ENCODE assay signal across 1 cellular context in the genomic region with DNA sequence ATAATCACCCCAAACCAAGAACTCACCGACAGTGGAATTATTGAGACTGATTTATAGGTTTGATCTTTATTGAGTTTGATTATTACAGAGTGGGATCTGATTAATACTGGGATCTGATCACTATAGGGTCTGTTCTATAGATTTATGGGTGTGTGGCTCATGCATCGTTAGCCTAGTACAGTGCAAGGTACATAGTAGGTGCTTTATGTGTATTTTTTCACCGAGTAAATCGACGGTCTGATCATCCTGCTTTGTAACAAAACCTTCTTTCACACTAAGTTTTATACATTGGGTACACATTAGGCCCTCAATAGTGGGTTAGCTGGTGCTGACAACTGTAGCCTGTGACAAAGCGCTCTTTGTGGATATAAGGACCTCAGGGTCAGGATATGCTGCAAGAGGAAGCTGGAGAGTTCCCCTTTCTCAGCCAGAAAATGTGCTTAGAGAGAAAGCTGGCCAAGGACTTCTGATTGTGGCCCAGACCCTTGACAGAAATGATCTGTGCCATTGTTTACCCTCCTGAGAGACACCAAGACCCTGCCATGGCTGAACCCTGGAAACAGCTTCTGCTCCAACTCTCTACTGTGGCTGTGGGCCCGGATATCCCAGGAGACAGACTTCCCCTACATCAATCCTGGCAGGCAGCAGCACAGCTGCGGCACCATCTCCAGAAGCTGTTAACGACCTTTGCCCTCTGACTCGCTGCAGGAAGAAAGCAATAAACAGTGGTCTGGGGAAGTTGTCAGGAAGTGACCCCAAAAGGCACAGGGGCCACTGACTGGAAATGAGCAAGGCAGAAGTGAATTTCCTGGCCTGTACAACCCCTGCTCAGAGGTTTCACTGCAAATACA.
TF ChIP-seq lines count a peak whose summit lies in the region.

No MANE protein-coding gene starts in this region.

TF ChIP-seq in K562, 482 proteins besides CTCF, POLR2A, EP300 and RAD21:
- TF ChIP-seq TFAP4 (CRISPR knock-in tag; IDR thresholded peaks at IDR 0.05; ENCODE audit: borderline replicate concordance) = peak; percentile 46; the same call in 1 of the 2 replicates
- no peak for TF ChIP-seq HNRNPUL1 (IDR thresholded peaks at IDR 0.05; ENCODE audit: low read length)
- peak; percentile 45; the same call in 1 of the 2 replicates for TF ChIP-seq SMARCE1 (IDR thresholded peaks at IDR 0.05)
- TF ChIP-seq ARID1B (IDR thresholded peaks at IDR 0.05) = 0 out of 2 replicates have a peak, but pooled peaks have one; percentile 23
- no peak for TF ChIP-seq ZNF217 (CRISPR knock-in tag; IDR thresholded peaks at IDR 0.05)
- TF ChIP-seq CBFA2T3 (IDR thresholded peaks at IDR 0.05) = peak; percentile 55
- TF ChIP-seq PBX2 (CRISPR knock-in tag; IDR thresholded peaks at IDR 0.05; ENCODE audit: low read depth) = no peak
- TF ChIP-seq PBX2 (tag; conservative IDR thresholded peaks at IDR 0.05; ENCODE audit: low read depth) = peak; percentile 43; the same call in 1 of the 2 replicates
- peak; percentile 53; the same call in 1 of the 2 replicates for TF ChIP-seq ZNF395 (CRISPR knock-in tag; IDR thresholded peaks at IDR 0.05)
- 0 out of 2 replicates have a peak, but pooled peaks have one; percentile 2 for TF ChIP-seq ZNF583 (CRISPR knock-in tag; IDR thresholded peaks at IDR 0.05)
- TF ChIP-seq ZNF639 (CRISPR knock-in tag; conservative IDR thresholded peaks at IDR 0.05 in 1 of 2, IDR thresholded peaks at IDR 0.05 in 1 of 2) = peak in 1 of 2 experiments; percentile 72; a peak in 2 of 4 replicates
- no peak for TF ChIP-seq ZNF274 (IDR thresholded peaks at IDR 0.05; ENCODE audit: borderline replicate concordance, low read depth, low read length)
- TF ChIP-seq ZNF165 (CRISPR knock-in tag; IDR thresholded peaks at IDR 0.05; ENCODE audit: borderline replicate concordance) = no peak
- no peak for TF ChIP-seq MITF (IDR thresholded peaks at IDR 0.05)
- TF ChIP-seq ZKSCAN1 (IDR thresholded peaks at IDR 0.05; ENCODE audit: low read depth, low read length) = peak; percentile 97
- 0 out of 2 replicates have a peak, but pooled peaks have one; percentile 3 for TF ChIP-seq JUND (IDR thresholded peaks at IDR 0.05; ENCODE audit: borderline replicate concordance, low read depth, low read length)
- no peak for TF ChIP-seq JUND (tag; IDR thresholded peaks at IDR 0.05; ENCODE audit: borderline replicate concordance, low read depth, low read length)
- TF ChIP-seq MEIS2 (IDR thresholded peaks at IDR 0.05; ENCODE audit: partially characterized antibody) = peak; percentile 59
- 0 out of 2 replicates have a peak, but pooled peaks have one; percentile 15 for TF ChIP-seq CBFA2T2 (conservative IDR thresholded peaks at IDR 0.05)
- TF ChIP-seq ZBTB7A (IDR thresholded peaks at IDR 0.05; ENCODE audit: borderline replicate concordance, control insufficient read depth, low read depth, low read length) = peak; percentile 39; the same call in 1 of the 2 replicates
- 0 out of 2 replicates have a peak, but pooled peaks have one; percentile 39 for TF ChIP-seq ETV5 (CRISPR knock-in tag; IDR thresholded peaks at IDR 0.05; ENCODE audit: low read depth)
- no peak for TF ChIP-seq FOXA1 (IDR thresholded peaks at IDR 0.05; ENCODE audit: borderline replicate concordance)
- peak; percentile 93 for TF ChIP-seq SPI1 (IDR thresholded peaks at IDR 0.05; ENCODE audit: borderline replicate concordance, low read depth, low read length)
- TF ChIP-seq NR2C1 (IDR thresholded peaks at IDR 0.05) = peak; percentile 92
- TF ChIP-seq NR2C1 (tag; IDR thresholded peaks at IDR 0.05) = peak; percentile 91
- TF ChIP-seq, protein P1, sequence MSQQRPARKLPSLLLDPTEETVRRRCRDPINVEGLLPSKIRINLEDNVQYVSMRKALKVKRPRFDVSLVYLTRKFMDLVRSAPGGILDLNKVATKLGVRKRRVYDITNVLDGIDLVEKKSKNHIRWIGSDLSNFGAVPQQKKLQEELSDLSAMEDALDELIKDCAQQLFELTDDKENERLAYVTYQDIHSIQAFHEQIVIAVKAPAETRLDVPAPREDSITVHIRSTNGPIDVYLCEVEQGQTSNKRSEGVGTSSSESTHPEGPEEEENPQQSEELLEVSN (IDR thresholded peaks at IDR 0.05; ENCODE audit: borderline replicate concordance in 1 of 2, extremely low read depth in 1 of 2, insufficient read depth in 1 of 2, insufficient read length in 1 of 2, low read depth in 1 of 2, low read length in 1 of 2, poor library complexity in 1 of 2, severe bottlenecking in 1 of 2) = peak in 1 of 2 experiments; percentile 8
- TF ChIP-seq L3MBTL2 (IDR thresholded peaks at IDR 0.05) = 0 out of 2 replicates have a peak, but pooled peaks have one; percentile 18
- TF ChIP-seq CTBP1 (IDR thresholded peaks at IDR 0.05; ENCODE audit: borderline replicate concordance) = peak; percentile 24; the same call in 1 of the 2 replicates
- peak; percentile 30; the same call in 1 of the 2 replicates for TF ChIP-seq TCF3 (CRISPR knock-in tag; IDR thresholded peaks at IDR 0.05)
- peak; percentile 56; the same call in 1 of the 2 replicates for TF ChIP-seq ZNF584 (CRISPR knock-in tag; IDR thresholded peaks at IDR 0.05; ENCODE audit: low read depth)
- 0 out of 2 replicates have a peak, but pooled peaks have one; percentile 22 for TF ChIP-seq CXXC5 (CRISPR knock-in tag; IDR thresholded peaks at IDR 0.05)
- TF ChIP-seq RBM17 (IDR thresholded peaks at IDR 0.05; ENCODE audit: borderline replicate concordance, low read depth, low read length) = no peak
- TF ChIP-seq ETV6 (IDR thresholded peaks at IDR 0.05; ENCODE audit: borderline replicate concordance in 1 of 2, low read depth in 2 of 2, low read length in 1 of 2) = peak; percentile 50 to 84; a peak in 2 of 4 replicates
- TF ChIP-seq ETV6 (CRISPR knock-in tag; IDR thresholded peaks at IDR 0.05; ENCODE audit: borderline replicate concordance) = no peak
- TF ChIP-seq NR2C2 (CRISPR knock-in tag; IDR thresholded peaks at IDR 0.05) = peak; percentile 88
- TF ChIP-seq NR2C2 (tag; IDR thresholded peaks at IDR 0.05) = peak; percentile 90
- TF ChIP-seq ZNF592 (IDR thresholded peaks at IDR 0.05) = peak; percentile 57; the same call in 1 of the 2 replicates
- TF ChIP-seq FOXA3 (CRISPR knock-in tag; conservative IDR thresholded peaks at IDR 0.05 in 1 of 2, IDR thresholded peaks at IDR 0.05 in 1 of 2) = peak in 1 of 2 experiments; percentile 51; a peak in 2 of 4 replicates
